Comparison of ENCODE assay signal across 15 cellular contexts in the genomic region with DNA sequence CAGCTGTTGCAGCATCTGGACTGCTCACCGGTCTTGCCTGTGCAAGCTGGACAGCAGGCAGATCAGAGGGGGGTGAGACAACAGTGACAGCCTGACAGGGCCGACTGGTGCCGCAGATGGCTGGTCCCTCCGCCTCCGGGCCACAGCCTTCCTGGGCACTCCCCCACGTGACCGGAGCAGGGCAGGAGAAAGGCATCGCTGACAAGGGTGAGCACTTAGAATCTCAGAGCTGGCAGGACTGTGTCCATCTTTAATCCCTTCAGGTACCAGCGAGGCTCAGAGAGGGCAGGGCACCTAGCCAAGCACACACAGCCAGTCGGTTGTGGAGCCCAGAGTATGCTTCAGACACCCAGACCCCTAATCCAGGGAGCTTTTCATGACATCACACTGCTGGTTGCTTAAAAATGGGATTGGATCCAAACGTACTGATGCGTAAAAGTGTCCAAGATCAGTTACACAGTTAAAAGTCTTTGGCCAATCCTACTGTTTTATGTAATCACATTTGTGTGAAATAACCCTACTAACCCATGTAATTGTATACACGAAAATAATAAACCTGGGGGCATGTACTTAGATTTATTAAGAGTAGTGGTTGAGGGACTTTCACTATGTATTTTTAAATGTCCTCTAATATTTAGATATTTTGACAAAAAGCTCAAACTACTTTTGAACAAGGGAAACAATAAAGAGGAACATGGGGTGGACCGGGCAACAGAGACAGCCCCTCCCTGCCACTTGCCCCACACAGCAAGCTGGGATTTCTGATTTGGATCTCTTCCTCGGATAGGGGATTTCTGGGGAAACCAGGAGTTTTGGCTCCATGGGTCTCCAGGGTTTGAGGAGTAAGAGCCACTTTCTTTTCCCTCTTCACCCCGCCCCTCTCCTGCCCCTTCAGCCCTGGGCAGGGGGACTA. TPM values are rescaled to one million over a fixed set of nuclear protein-coding genes. Genes with fewer than 3 reads are reported as not detected.
DNase-seq lines count a peak whose midpoint lies in the region; ATAC-seq and TF ChIP-seq lines count a peak whose summit lies in the region.
"Had no signal": no experiment of that assay in that cellular context is flagged by ENCODE, and none has a peak within 500 bp of the region (broad histone marks: within the 10 kb centered on the region; RNA-seq: fewer than 3 reads in every experiment).

No MANE protein-coding gene starts in this region.

- no peaks in the 10 kb centered on the region for H3K79me2 ChIP-seq in neural cell (replicated peaks; ENCODE audit: insufficient read depth, low read length)

- H3F3A ChIP-seq in neural cell (ENCODE audit: insufficient read depth, low read length, poor library complexity, severe bottlenecking) = no peaks in the 10 kb centered on the region

- DNase-seq in DMS 273 (lab: John Stamatoyannopoulos, UW; ENCODE audit: unreplicated experiment) (peak; percentile 96), NCI-H446 treated with DMSO at 0.1 percent for 48 hours (lab: John Stamatoyannopoulos, UW) (peak; percentile 84), COLO829 (ENCODE audit: low spot score) (no peak), activated gamma-delta T cell (lab: John Stamatoyannopoulos, UW) (no peak), SIG-M5 treated with dmso at 0.1 percent for 504 hours (lab: John Stamatoyannopoulos, UW; ENCODE audit: unreplicated experiment) (no peak)
- DNase-seq: activated CD4-positive, alpha-beta T cell treated with anti-CD3 and anti-CD28 coated beads for 48 hours; effector memory CD4-positive, alpha-beta T cell; lower lobe of right lung; natural killer cell; right cardiac atrium; testis had no signal

- no peak overlapping the region for H3K4me2 ChIP-seq in neural cell (ENCODE audit: low read length)

- no peaks in the 10 kb centered on the region for H3K9me2 ChIP-seq in neural cell (ENCODE audit: insufficient read depth, low read length)

- H3K36me3 ChIP-seq in ectodermal cell (ENCODE audit: control insufficient read depth, insufficient read depth, low read length) = no peaks in the 10 kb centered on the region
- no peaks in the 10 kb centered on the region for H3K36me3 ChIP-seq in neural cell (ENCODE audit: insufficient read depth, low read length)
- H3K36me3 ChIP-seq: lower lobe of right lung had no signal

- TF ChIP-seq EP300 in neural cell (conservative IDR thresholded peaks at IDR 0.05; ENCODE audit: poor library complexity, severe bottlenecking) = no peak

- peak overlapping the region; percentile 27 for H2AFZ ChIP-seq in neural cell (ENCODE audit: low read depth, low read length)

- H3K27ac ChIP-seq in ectodermal cell (ENCODE audit: insufficient read depth, low read depth, low read length, poor library complexity, severe bottlenecking) (no peak overlapping the region), neural cell (ENCODE audit: low read length) (no peak overlapping the region)
- H3K27ac ChIP-seq: C4-2B, lower lobe of right lung, testis had no signal

- H3K9me3 ChIP-seq in ectodermal cell (ENCODE audit: control insufficient read depth, low read length) (no peaks in the 10 kb centered on the region), neural cell (ENCODE audit: low read length) (no peaks in the 10 kb centered on the region)
- H3K9me3 ChIP-seq: lower lobe of right lung, testis had no signal

- TF ChIP-seq CTCF in neural cell (IDR thresholded peaks at IDR 0.05; ENCODE audit: poor library complexity, severe bottlenecking) = no peak

- H3K4me1 ChIP-seq in ectodermal cell (ENCODE audit: control insufficient read depth, insufficient read depth, low read length) = peaks cover 32% of the 10 kb centered on the region
- H3K4me1 ChIP-seq: lower lobe of right lung, testis had no signal

- whole genome bisulfite sequencing in ectodermal cell, 2 experiments = 79 to 80% methylated on average over 15 of the region's 16 CpGs

- peaks cover 61% of the 10 kb centered on the region for H3K27me3 ChIP-seq in ectodermal cell (ENCODE audit: control insufficient read depth, insufficient read depth, low read length, poor library complexity, severe bottlenecking)
- peaks cover 10% of the 10 kb centered on the region for H3K27me3 ChIP-seq in neural cell (ENCODE audit: insufficient read depth, low read depth, low read length)
- H3K27me3 ChIP-seq: testis had no signal

- no peak for TF ChIP-seq RAD21 in neural cell (conservative IDR thresholded peaks at IDR 0.05)

- no peaks in the 10 kb centered on the region for H4K20me1 ChIP-seq in neural cell (ENCODE audit: insufficient read depth)

- H3K4me3 ChIP-seq in ectodermal cell (ENCODE audit: insufficient read depth, low read depth, low read length) (peak overlapping the region; percentile 50), neural cell (ENCODE audit: low read length) (peak overlapping the region; percentile 61)
- H3K4me3 ChIP-seq: lower lobe of right lung had no signal

- peak overlapping the region; percentile 53 for H3K9ac ChIP-seq in neural cell (ENCODE audit: low read length)

- ATAC-seq in HG03039 (IDR thresholded peaks at IDR 0.05; ENCODE audit: unreplicated experiment) = no peak
- ATAC-seq: lower lobe of right lung, natural killer cell, right cardiac atrium had no signal

TF ChIP-seq in neural cell, 6 proteins besides CTCF, POLR2A, EP300 and RAD21:
- TF ChIP-seq EZH2 (IDR thresholded peaks at IDR 0.05; ENCODE audit: borderline replicate concordance, insufficient read depth, low read length, poor library complexity, severe bottlenecking) (no peak), POLR2AphosphoS5 (IDR thresholded peaks at IDR 0.05) (no peak), MXI1 (conservative IDR thresholded peaks at IDR 0.05; ENCODE audit: poor library complexity, severe bottlenecking) (no peak), TAF1 (IDR thresholded peaks at IDR 0.05; ENCODE audit: low read depth) (no peak), SMC3 (conservative IDR thresholded peaks at IDR 0.05; ENCODE audit: poor library complexity) (no peak)
- TF ChIP-seq, protein P1, sequence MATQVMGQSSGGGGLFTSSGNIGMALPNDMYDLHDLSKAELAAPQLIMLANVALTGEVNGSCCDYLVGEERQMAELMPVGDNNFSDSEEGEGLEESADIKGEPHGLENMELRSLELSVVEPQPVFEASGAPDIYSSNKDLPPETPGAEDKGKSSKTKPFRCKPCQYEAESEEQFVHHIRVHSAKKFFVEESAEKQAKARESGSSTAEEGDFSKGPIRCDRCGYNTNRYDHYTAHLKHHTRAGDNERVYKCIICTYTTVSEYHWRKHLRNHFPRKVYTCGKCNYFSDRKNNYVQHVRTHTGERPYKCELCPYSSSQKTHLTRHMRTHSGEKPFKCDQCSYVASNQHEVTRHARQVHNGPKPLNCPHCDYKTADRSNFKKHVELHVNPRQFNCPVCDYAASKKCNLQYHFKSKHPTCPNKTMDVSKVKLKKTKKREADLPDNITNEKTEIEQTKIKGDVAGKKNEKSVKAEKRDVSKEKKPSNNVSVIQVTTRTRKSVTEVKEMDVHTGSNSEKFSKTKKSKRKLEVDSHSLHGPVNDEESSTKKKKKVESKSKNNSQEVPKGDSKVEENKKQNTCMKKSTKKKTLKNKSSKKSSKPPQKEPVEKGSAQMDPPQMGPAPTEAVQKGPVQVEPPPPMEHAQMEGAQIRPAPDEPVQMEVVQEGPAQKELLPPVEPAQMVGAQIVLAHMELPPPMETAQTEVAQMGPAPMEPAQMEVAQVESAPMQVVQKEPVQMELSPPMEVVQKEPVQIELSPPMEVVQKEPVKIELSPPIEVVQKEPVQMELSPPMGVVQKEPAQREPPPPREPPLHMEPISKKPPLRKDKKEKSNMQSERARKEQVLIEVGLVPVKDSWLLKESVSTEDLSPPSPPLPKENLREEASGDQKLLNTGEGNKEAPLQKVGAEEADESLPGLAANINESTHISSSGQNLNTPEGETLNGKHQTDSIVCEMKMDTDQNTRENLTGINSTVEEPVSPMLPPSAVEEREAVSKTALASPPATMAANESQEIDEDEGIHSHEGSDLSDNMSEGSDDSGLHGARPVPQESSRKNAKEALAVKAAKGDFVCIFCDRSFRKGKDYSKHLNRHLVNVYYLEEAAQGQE (IDR thresholded peaks at IDR 0.05; ENCODE audit: borderline replicate concordance) = no peak

RNA-seq across cellular contexts. Expression of a gene that starts 0.8 kb away (rescaled TPM):
- polyA plus RNA-seq in ectodermal cell (2013, experiment 1 of 4) = 59.0 TPM
- polyA plus RNA-seq in ectodermal cell (2013, experiment 2 of 4) = 85.7 TPM
- 47.9 TPM for polyA plus RNA-seq in ectodermal cell (2013, experiment 3 of 4)
- polyA plus RNA-seq in ectodermal cell (2013, experiment 4 of 4) = 47.2 TPM
- 3.2 and 5.0 TPM in 2 replicates for polyA plus RNA-seq in neural cell
- 14.1 and 14.9 TPM in 2 replicates for polyA minus RNA-seq in neural cell

RNA-seq across cellular contexts. Expression of a gene that starts 42.0 kb away (rescaled TPM):
- 4.8 TPM for polyA plus RNA-seq in ectodermal cell (2013, experiment 1 of 4)
- 3.2 TPM for polyA plus RNA-seq in ectodermal cell (2013, experiment 2 of 4)
- polyA plus RNA-seq in ectodermal cell (2013, experiment 3 of 4) = 2.9 TPM
- polyA plus RNA-seq in ectodermal cell (2013, experiment 4 of 4) = 2.1 TPM
- 7.7 and 10.1 TPM in 2 replicates for polyA plus RNA-seq in neural cell
- polyA minus RNA-seq in neural cell = 3.7 and 6.1 TPM in 2 replicates

Comparison
In these comparisons a context has a peak if more than half of its experiments do, and no peak if none do; other contexts are left out.
1. DNase-seq: peak in DMS 273 (single experiment) and NCI-H446 treated with DMSO at 0.1 percent for 48 hours (single experiment); none in COLO829 (single experiment), activated gamma-delta T cell (single experiment) and SIG-M5 treated with dmso at 0.1 percent for 504 hours (single experiment).